In genomic region chr5:177454397-177455035, GRCh38 we compare ENCODE assay signal across 1 cellular context.
A peak's percentile ranks its signal among the peaks of the same experiment; 100 is the strongest.
TF ChIP-seq lines count a peak whose summit lies in the region.

No MANE protein-coding gene starts in this region.

TF ChIP-seq in SK-N-SH, 30 proteins besides CTCF, POLR2A, EP300 and RAD21:
- TF ChIP-seq POLR2AphosphoS5 (IDR thresholded peaks at IDR 0.05; ENCODE audit: low read depth, low read length) (no peak), ZBTB33 (IDR thresholded peaks at IDR 0.05; ENCODE audit: borderline replicate concordance, low read depth) (no peak), SIN3A (IDR thresholded peaks at IDR 0.05; ENCODE audit: borderline replicate concordance, low read depth, low read length) (peak; percentile 83; the same call in 1 of the 2 replicates), RFX5 (IDR thresholded peaks at IDR 0.05; ENCODE audit: low read length) (no peak), USF1 (IDR thresholded peaks at IDR 0.05; ENCODE audit: borderline replicate concordance, low read depth) (no peak), FOSL2 (IDR thresholded peaks at IDR 0.05; ENCODE audit: borderline replicate concordance, low read depth) (peak; percentile 37; the same call in 1 of the 2 replicates), MXI1 (IDR thresholded peaks at IDR 0.05; ENCODE audit: low read depth, low read length) (no peak; the same call in 1 of the 2 replicates), USF2 (IDR thresholded peaks at IDR 0.05; ENCODE audit: borderline replicate concordance, low read depth, low read length) (no peak), RXRA (IDR thresholded peaks at IDR 0.05; ENCODE audit: borderline replicate concordance, low read depth) (peak; percentile 41; the same call in 1 of the 2 replicates), GATA2 (CRISPR knock-in tag; IDR thresholded peaks at IDR 0.05) (no peak), GABPA (IDR thresholded peaks at IDR 0.05; ENCODE audit: low read depth) (0 out of 2 replicates have a peak, but pooled peaks have one; percentile 23), TCF12 (IDR thresholded peaks at IDR 0.05) (peak; percentile 11; the same call in 1 of the 2 replicates), FOXM1 (IDR thresholded peaks at IDR 0.05; ENCODE audit: low read depth) (no peak; the same call in 1 of the 2 replicates), FOXJ3 (CRISPR knock-in tag; IDR thresholded peaks at IDR 0.05) (no peak), TEAD4 (IDR thresholded peaks at IDR 0.05; ENCODE audit: borderline replicate concordance, insufficient read depth) (no peak), REST (IDR thresholded peaks at IDR 0.05; ENCODE audit: low read depth, low read length) (peak; percentile 53; the same call in 1 of the 2 replicates), ELF1 (IDR thresholded peaks at IDR 0.05) (peak; percentile 6; the same call in 1 of the 2 replicates), JUND (IDR thresholded peaks at IDR 0.05) (no peak; the same call in 1 of the 2 replicates), YY1 (IDR thresholded peaks at IDR 0.05; ENCODE audit: low read depth) (no peak), RCOR1 (IDR thresholded peaks at IDR 0.05; ENCODE audit: low read length) (peak; percentile 51; the same call in 1 of the 2 replicates), TAF1 (IDR thresholded peaks at IDR 0.05; ENCODE audit: borderline replicate concordance, low read depth, low read length) (peak; percentile 35; the same call in 1 of the 2 replicates), SMC3 (IDR thresholded peaks at IDR 0.05; ENCODE audit: low read depth, low read length) (peak; percentile 93), PBX3 (IDR thresholded peaks at IDR 0.05) (peak; percentile 37), EZH2phosphoT487 (IDR thresholded peaks at IDR 0.05; ENCODE audit: borderline replicate concordance, low read depth) (no peak), CHD2 (IDR thresholded peaks at IDR 0.05; ENCODE audit: low read length, partially characterized antibody) (peak; percentile 49), IRF3 (IDR thresholded peaks at IDR 0.05; ENCODE audit: low read depth, low read length) (no peak), NFIC (IDR thresholded peaks at IDR 0.05; ENCODE audit: borderline replicate concordance) (no peak), MEF2A (IDR thresholded peaks at IDR 0.05; ENCODE audit: borderline replicate concordance, low read depth) (no peak), MAX (IDR thresholded peaks at IDR 0.05; ENCODE audit: low read depth) (no peak), NRF1 (IDR thresholded peaks at IDR 0.05; ENCODE audit: low read depth, low read length) (peak; percentile 36; the same call in 1 of the 2 replicates)
